Comparison of ENCODE assay signal across 8 cellular contexts in genomic region chr12:109736552-109737108, GRCh38. TPM values are rescaled to one million over a fixed set of nuclear protein-coding genes. Genes with fewer than 3 reads are reported as not detected.
A peak's percentile ranks its signal among the peaks of the same experiment; 100 is the strongest.
DNase-seq lines count a peak whose midpoint lies in the region; ATAC-seq lines count a peak whose summit lies in the region.

No MANE protein-coding gene starts in this region.

- intact Hi-C loops in activated T-helper 1 cell treated with anti-CD3 and anti-CD28 coated beads, Interleukin-12 subunit alpha, Interleukin-12 subunit beta, Interleukin-2, Interleukin-4 antibody, amounts not matched to agents 30 ng/mL and 10 ng/mL and 1 ng/mL, durations not matched to agents 14 hours and 24 hours and 36 hours (cut with micrococcal nuclease) = no loop called here

- H3K9me3 Mint-ChIP-seq in activated T-helper 1 cell treated with anti-CD3 and anti-CD28 coated beads, Interleukin-12 subunit alpha, Interleukin-12 subunit beta, Interleukin-2, Interleukin-4 antibody, amounts not matched to agents 30 ng/mL and 10 ng/mL and 1 ng/mL, durations not matched to agents 14 hours and 24 hours and 36 hours = no peaks in the 10 kb centered on the region

- no peak for ATAC-seq in GM19463 (IDR thresholded peaks at IDR 0.05; ENCODE audit: unreplicated experiment)

- DNase-seq in AG20443 (ENCODE audit: low spot score) = peak; percentile 77
- peak; percentile 64 for DNase-seq in LHCN-M2 (ENCODE audit: low read depth)
- peak; percentile 69 for DNase-seq in dermis blood vessel endothelial cell
- DNase-seq in mesenteric fat pad (ENCODE audit: low spot score) = peak; percentile 86
- no peak for DNase-seq in putamen (ENCODE audit: low spot score)
- no peak for DNase-seq in HuH-7.5 (ENCODE audit: low spot score)
- DNase-seq in activated T-helper 1 cell treated with anti-CD3 and anti-CD28 coated beads, Interleukin-12 subunit alpha, Interleukin-12 subunit beta, Interleukin-2, Interleukin-4 antibody, amounts not matched to agents 30 ng/mL and 10 ng/mL and 1 ng/mL, durations not matched to agents 14 hours and 24 hours and 36 hours (ENCODE audit: low spot score) = no peak

- H3K36me3 Mint-ChIP-seq in activated T-helper 1 cell treated with anti-CD3 and anti-CD28 coated beads, Interleukin-12 subunit alpha, Interleukin-12 subunit beta, Interleukin-2, Interleukin-4 antibody, amounts not matched to agents 30 ng/mL and 10 ng/mL and 1 ng/mL, durations not matched to agents 14 hours and 24 hours and 36 hours (ENCODE audit: low read depth) = no peaks in the 10 kb centered on the region

- peaks cover 25% of the 10 kb centered on the region for H3K27me3 Mint-ChIP-seq in activated T-helper 1 cell treated with anti-CD3 and anti-CD28 coated beads, Interleukin-12 subunit alpha, Interleukin-12 subunit beta, Interleukin-2, Interleukin-4 antibody, amounts not matched to agents 30 ng/mL and 10 ng/mL and 1 ng/mL, durations not matched to agents 14 hours and 24 hours and 36 hours (ENCODE audit: insufficient read depth)

- H3K27ac Mint-ChIP-seq in activated T-helper 1 cell treated with anti-CD3 and anti-CD28 coated beads, Interleukin-12 subunit alpha, Interleukin-12 subunit beta, Interleukin-2, Interleukin-4 antibody, amounts not matched to agents 30 ng/mL and 10 ng/mL and 1 ng/mL, durations not matched to agents 14 hours and 24 hours and 36 hours = no peak overlapping the region

- H3K4me3 Mint-ChIP-seq in activated T-helper 1 cell treated with anti-CD3 and anti-CD28 coated beads, Interleukin-12 subunit alpha, Interleukin-12 subunit beta, Interleukin-2, Interleukin-4 antibody, amounts not matched to agents 30 ng/mL and 10 ng/mL and 1 ng/mL, durations not matched to agents 14 hours and 24 hours and 36 hours = no peak overlapping the region

- no peaks in the 10 kb centered on the region for H3K4me1 Mint-ChIP-seq in activated T-helper 1 cell treated with anti-CD3 and anti-CD28 coated beads, Interleukin-12 subunit alpha, Interleukin-12 subunit beta, Interleukin-2, Interleukin-4 antibody, amounts not matched to agents 30 ng/mL and 10 ng/mL and 1 ng/mL, durations not matched to agents 14 hours and 24 hours and 36 hours (ENCODE audit: low read depth)

RNA-seq across cellular contexts. Expression of gene FAM222A, which starts 23.0 kb away (rescaled TPM):
- total RNA-seq in LHCN-M2 (2014; rRNA removed) (1.2 and 1.7 TPM in 2 replicates), dermis blood vessel endothelial cell (0.17 and 0.65 TPM in 2 replicates), mesenteric fat pad (2.7 TPM)
- polyA plus RNA-seq in LHCN-M2 (2012) = 0.68 TPM
- total RNA-seq in activated T-helper 1 cell treated with anti-CD3 and anti-CD28 coated beads, Interleukin-12 subunit alpha, Interleukin-12 subunit beta, Interleukin-2, Interleukin-4 antibody, amounts not matched to agents 30 ng/mL and 10 ng/mL and 1 ng/mL, durations not matched to agents 14 hours and 24 hours and 36 hours = 2.4 TPM in 2 replicates

Comparison
In these comparisons a context has a peak if more than half of its experiments do, and no peak if none do; other contexts are left out.
1. DNase-seq: peak in AG20443 (single experiment), LHCN-M2 (single experiment), dermis blood vessel endothelial cell (single experiment) and mesenteric fat pad (single experiment); none in putamen (single experiment), HuH-7.5 (single experiment) and activated T-helper 1 cell treated with anti-CD3 and anti-CD28 coated beads, Interleukin-12 subunit alpha, Interleukin-12 subunit beta, Interleukin-2, Interleukin-4 antibody, amounts not matched to agents 30 ng/mL and 10 ng/mL and 1 ng/mL, durations not matched to agents 14 hours and 24 hours and 36 hours (single experiment).